ENCODE assay signal across 13 cellular contexts in genomic region chr22:45341503-45341902, GRCh38. TPM values are rescaled to one million over a fixed set of nuclear protein-coding genes. Genes with fewer than 3 reads are reported as not detected.
DNase-seq lines count a peak whose midpoint lies in the region; ATAC-seq and TF ChIP-seq lines count a peak whose summit lies in the region.
"Had no signal": no experiment of that assay in that cellular context is flagged by ENCODE, and none has a peak within 500 bp of the region (broad histone marks: within the 10 kb centered on the region; RNA-seq: fewer than 3 reads in every experiment).

No MANE protein-coding gene starts in this region.

- H3K36me3 ChIP-seq in testis (ENCODE audit: low read depth, missing control alignments) = no peaks in the 10 kb centered on the region
- H3K36me3 ChIP-seq: SJCRH30 had no signal

- no peaks in the 10 kb centered on the region for H3K27me3 Mint-ChIP-seq in activated CD8-positive, alpha-beta memory T cell treated with anti-CD3 and anti-CD28 coated beads, Interleukin-2, amount 10 ng/mL, durations not matched to agents 7 days and 5 days
- H3K27me3 Mint-ChIP-seq in activated T-helper 1 cell treated with anti-CD3 and anti-CD28 coated beads, Interleukin-12 subunit alpha, Interleukin-12 subunit beta, Interleukin-2, Interleukin-4 antibody, amounts not matched to agents 30 ng/mL and 10 ng/mL and 1 ng/mL, durations not matched to agents 14 hours and 24 hours and 36 hours (ENCODE audit: insufficient read depth) = no peaks in the 10 kb centered on the region

- peak overlapping the region; percentile 68 for H3K27ac Mint-ChIP-seq in activated CD8-positive, alpha-beta memory T cell treated with anti-CD3 and anti-CD28 coated beads, Interleukin-2, amount 10 ng/mL, durations not matched to agents 7 days and 5 days
- peak overlapping the region; percentile 75 for H3K27ac Mint-ChIP-seq in activated T-helper 1 cell treated with anti-CD3 and anti-CD28 coated beads, Interleukin-12 subunit alpha, Interleukin-12 subunit beta, Interleukin-2, Interleukin-4 antibody, amounts not matched to agents 30 ng/mL and 10 ng/mL and 1 ng/mL, durations not matched to agents 14 hours and 24 hours and 36 hours

- no peaks in the 10 kb centered on the region for H3K27me3 ChIP-seq in right cardiac atrium (ENCODE audit: control insufficient read depth, insufficient read depth)
- no peaks in the 10 kb centered on the region for H3K27me3 ChIP-seq in testis
- H3K27me3 ChIP-seq: MG63, SJCRH30 had no signal

- intact Hi-C loops in activated T-helper 1 cell treated with anti-CD3 and anti-CD28 coated beads, Interleukin-12 subunit alpha, Interleukin-12 subunit beta, Interleukin-2, Interleukin-4 antibody, amounts not matched to agents 30 ng/mL and 10 ng/mL and 1 ng/mL, durations not matched to agents 14 hours and 24 hours and 36 hours (cut with micrococcal nuclease) = loop anchor here (1.0 kb wide), 1 partner anchor 23 kb away; no protein-coding TSS in a partner anchor
- intact Hi-C loops in right cardiac atrium (cut with DNase I) = no loop called here
- intact Hi-C loops in testis (cut with DNase I; ENCODE audit: low total_unique reads) = no loop called here

- peaks cover 11% of the 10 kb centered on the region for H3K4me1 Mint-ChIP-seq in activated CD8-positive, alpha-beta memory T cell treated with anti-CD3 and anti-CD28 coated beads, Interleukin-2, amount 10 ng/mL, durations not matched to agents 7 days and 5 days
- H3K4me1 Mint-ChIP-seq in activated T-helper 1 cell treated with anti-CD3 and anti-CD28 coated beads, Interleukin-12 subunit alpha, Interleukin-12 subunit beta, Interleukin-2, Interleukin-4 antibody, amounts not matched to agents 30 ng/mL and 10 ng/mL and 1 ng/mL, durations not matched to agents 14 hours and 24 hours and 36 hours (ENCODE audit: low read depth) = peaks cover 15% of the 10 kb centered on the region

- no peak overlapping the region for H3K4me3 Mint-ChIP-seq in activated CD8-positive, alpha-beta memory T cell treated with anti-CD3 and anti-CD28 coated beads, Interleukin-2, amount 10 ng/mL, durations not matched to agents 7 days and 5 days
- H3K4me3 Mint-ChIP-seq in activated T-helper 1 cell treated with anti-CD3 and anti-CD28 coated beads, Interleukin-12 subunit alpha, Interleukin-12 subunit beta, Interleukin-2, Interleukin-4 antibody, amounts not matched to agents 30 ng/mL and 10 ng/mL and 1 ng/mL, durations not matched to agents 14 hours and 24 hours and 36 hours = peak overlapping the region; percentile 52

- peak; percentile 86 for ATAC-seq in activated CD8-positive, alpha-beta memory T cell treated with anti-CD3 and anti-CD28 coated beads, Interleukin-2, amount 10 ng/mL, durations not matched to agents 7 days and 5 days
- peak; percentile 57 to 65 for ATAC-seq in right cardiac atrium
- no peak for ATAC-seq in esophagus mucosa

- CTCF ChIA-PET in activated CD8-positive, alpha-beta memory T cell treated with anti-CD3 and anti-CD28 coated beads, Interleukin-2, amount 10 ng/mL, durations not matched to agents 7 days and 5 days (lab: Charles Lee) = no interaction called here
- CTCF ChIA-PET in RWPE1 (lab: Yijun Ruan, JAX) = no interaction called here

- H3K4me3 ChIP-seq in right cardiac atrium (ENCODE audit: low read length) (peak overlapping the region; percentile 8), testis (no peak overlapping the region)
- H3K4me3 ChIP-seq: MG63, SJCRH30 had no signal

- H3K36me3 Mint-ChIP-seq in activated CD8-positive, alpha-beta memory T cell treated with anti-CD3 and anti-CD28 coated beads, Interleukin-2, amount 10 ng/mL, durations not matched to agents 7 days and 5 days = peaks cover 29% of the 10 kb centered on the region
- peaks cover 37% of the 10 kb centered on the region for H3K36me3 Mint-ChIP-seq in activated T-helper 1 cell treated with anti-CD3 and anti-CD28 coated beads, Interleukin-12 subunit alpha, Interleukin-12 subunit beta, Interleukin-2, Interleukin-4 antibody, amounts not matched to agents 30 ng/mL and 10 ng/mL and 1 ng/mL, durations not matched to agents 14 hours and 24 hours and 36 hours (ENCODE audit: low read depth)

- H3K4me1 ChIP-seq in right cardiac atrium (ENCODE audit: control insufficient read depth, insufficient read depth, low read length) (peaks cover 3% of the 10 kb centered on the region), testis (peaks cover 4% of the 10 kb centered on the region)
- H3K4me1 ChIP-seq: SJCRH30 had no signal

- H3K9me3 ChIP-seq in right cardiac atrium (ENCODE audit: control insufficient read depth, low read length) (no peaks in the 10 kb centered on the region), testis (no peaks in the 10 kb centered on the region)
- H3K9me3 ChIP-seq: MG63, SJCRH30 had no signal

- DNase-seq in activated CD8-positive, alpha-beta memory T cell treated with anti-CD3 and anti-CD28 coated beads, Interleukin-2, amount 10 ng/mL, durations not matched to agents 7 days and 5 days = peak; percentile 72
- DNase-seq in activated CD8-positive, alpha-beta memory T cell treated with anti-CD3 and anti-CD28 coated beads, Interleukin-2, amount 50 U/mL, for 4 hours = no peak
- peak; percentile 38 for DNase-seq in activated T-helper 1 cell treated with anti-CD3 and anti-CD28 coated beads, Interleukin-12 subunit alpha, Interleukin-12 subunit beta, Interleukin-2, Interleukin-4 antibody, amounts not matched to agents 30 ng/mL and 10 ng/mL and 1 ng/mL, durations not matched to agents 14 hours and 24 hours and 36 hours (ENCODE audit: low spot score)
- peak in 2 of 3 donors; percentile 55 to 60 for DNase-seq in right cardiac atrium
- DNase-seq in testis = peak; percentile 18
- DNase-seq in NCI-H510A treated with DMSO at 0.1 percent for 48 hours (lab: John Stamatoyannopoulos, UW) = no peak
- no peak for DNase-seq in RWPE1 (ENCODE audit: low spot score)
- DNase-seq: MG63, NCI-H526, SJCRH30 had no signal

- 23% methylated on average over 6 of the region's 6 CpGs for WGBS in right cardiac atrium
- whole genome bisulfite sequencing in testis, 2 donors = 57 to 69% methylated on average over 6 of the region's 6 CpGs

- POLR2A ChIA-PET in RWPE1 (lab: Yijun Ruan, JAX; ENCODE audit: low non-redundant PET) = no interaction called here

- no peak for TF ChIP-seq POLR2A in testis (IDR thresholded peaks at IDR 0.05)

- no peaks in the 10 kb centered on the region for H3K9me3 Mint-ChIP-seq in activated CD8-positive, alpha-beta memory T cell treated with anti-CD3 and anti-CD28 coated beads, Interleukin-2, amount 10 ng/mL, durations not matched to agents 7 days and 5 days (ENCODE audit: low read depth)
- no peaks in the 10 kb centered on the region for H3K9me3 Mint-ChIP-seq in activated T-helper 1 cell treated with anti-CD3 and anti-CD28 coated beads, Interleukin-12 subunit alpha, Interleukin-12 subunit beta, Interleukin-2, Interleukin-4 antibody, amounts not matched to agents 30 ng/mL and 10 ng/mL and 1 ng/mL, durations not matched to agents 14 hours and 24 hours and 36 hours

- H3K27ac ChIP-seq in right cardiac atrium (ENCODE audit: low read length) (peak overlapping the region; percentile 47), testis (no peak overlapping the region), RWPE1 (no peak overlapping the region)
- H3K27ac ChIP-seq: SJCRH30 had no signal

- TF ChIP-seq CTCF in testis (IDR thresholded peaks at IDR 0.05) (no peak), RWPE1 (conservative IDR thresholded peaks at IDR 0.05; ENCODE audit: low read depth) (no peak)

RNA-seq across cellular contexts. Expression of gene FAM118A, which starts 31.8 kb away (rescaled TPM):
- total RNA-seq in activated CD8-positive, alpha-beta memory T cell treated with anti-CD3 and anti-CD28 coated beads, Interleukin-2, amount 10 ng/mL, durations not matched to agents 7 days and 5 days = 10 to 100 TPM; 58.8 to 75.0 TPM
- total RNA-seq in activated T-helper 1 cell treated with anti-CD3 and anti-CD28 coated beads, Interleukin-12 subunit alpha, Interleukin-12 subunit beta, Interleukin-2, Interleukin-4 antibody, amounts not matched to agents 30 ng/mL and 10 ng/mL and 1 ng/mL, durations not matched to agents 14 hours and 24 hours and 36 hours = 30.7 and 38.6 TPM in 2 replicates
- total RNA-seq in right cardiac atrium (10 to 100 TPM; 26.5 to 31.8 (median 28.4) TPM), testis (100 to 1,000 TPM in 1 of 2 donors, 10 to 100 TPM in 1; 80.2 to 104 TPM), esophagus mucosa (9.1 TPM)
- polyA plus RNA-seq in right cardiac atrium (21.1 TPM), testis (ENCODE audit: insufficient read depth, low read depth, low replicate concordance) (70.8 TPM)

RNA-seq across cellular contexts. Expression of gene UPK3A, which starts 56.8 kb away (rescaled TPM):
- total RNA-seq in activated CD8-positive, alpha-beta memory T cell treated with anti-CD3 and anti-CD28 coated beads, Interleukin-2, amount 10 ng/mL, durations not matched to agents 7 days and 5 days = not detected
- total RNA-seq in activated T-helper 1 cell treated with anti-CD3 and anti-CD28 coated beads, Interleukin-12 subunit alpha, Interleukin-12 subunit beta, Interleukin-2, Interleukin-4 antibody, amounts not matched to agents 30 ng/mL and 10 ng/mL and 1 ng/mL, durations not matched to agents 14 hours and 24 hours and 36 hours = not detected in 2 replicates
- total RNA-seq in right cardiac atrium (not detected), testis (not detected), esophagus mucosa (not detected)
- polyA plus RNA-seq in right cardiac atrium (not detected), testis (ENCODE audit: insufficient read depth, low read depth, low replicate concordance) (not detected)
- total RNA-seq: cerebellum, myocyte, SJCRH30 had no signal

Comparison
In these comparisons a context has a peak if more than half of its experiments do, and no peak if none do; other contexts are left out.
1. DNase-seq: peak in activated CD8-positive, alpha-beta memory T cell treated with anti-CD3 and anti-CD28 coated beads, Interleukin-2, amount 10 ng/mL, durations not matched to agents 7 days and 5 days (single experiment), activated T-helper 1 cell treated with anti-CD3 and anti-CD28 coated beads, Interleukin-12 subunit alpha, Interleukin-12 subunit beta, Interleukin-2, Interleukin-4 antibody, amounts not matched to agents 30 ng/mL and 10 ng/mL and 1 ng/mL, durations not matched to agents 14 hours and 24 hours and 36 hours (single experiment), right cardiac atrium (2 of 3) and testis (single experiment); none in activated CD8-positive, alpha-beta memory T cell treated with anti-CD3 and anti-CD28 coated beads, Interleukin-2, amount 50 U/mL, for 4 hours (single experiment), NCI-H510A treated with DMSO at 0.1 percent for 48 hours (single experiment) and RWPE1 (single experiment).